In genomic region chr12:130764475-130765185, GRCh38 we compare ENCODE assay signal across 12 cellular contexts. TPM values are rescaled to one million over a fixed set of nuclear protein-coding genes. Genes with fewer than 3 reads are reported as not detected.
A peak's percentile ranks its signal among the peaks of the same experiment; 100 is the strongest.
DNase-seq lines count a peak whose midpoint lies in the region; ATAC-seq, FAIRE-seq and TF ChIP-seq lines count a peak whose summit lies in the region.
"Had no signal": no experiment of that assay in that cellular context is flagged by ENCODE, and none has a peak within 500 bp of the region (broad histone marks: within the 10 kb centered on the region; RNA-seq: fewer than 3 reads in every experiment).

No MANE protein-coding gene starts in this region.

- WGBS in mesenchymal stem cell = 93% methylated on average over 14 of the region's 14 CpGs
- WGBS in suprapubic skin = 87% methylated on average over 14 of the region's 14 CpGs

- no peak overlapping the region for H2BK12ac ChIP-seq in mesenchymal stem cell (ENCODE audit: low read length in 2 of 2)

- no peak overlapping the region for H2BK5ac ChIP-seq in mesenchymal stem cell (ENCODE audit: low read depth, low read length, poor library complexity, severe bottlenecking)

- no peak overlapping the region for H3K14ac ChIP-seq in mesenchymal stem cell (ENCODE audit: low read length in 2 of 2)

- H3K9me3 Mint-ChIP-seq in astrocyte (ENCODE audit: unreplicated experiment) = no peaks in the 10 kb centered on the region

- FAIRE-seq in astrocyte (lab: Jason Lieb, UNC) = peak; percentile 64

- no peak for ATAC-seq in sciatic nerve

- no peak overlapping the region for H3K9ac ChIP-seq in astrocyte (ENCODE audit: low read length)
- no peak overlapping the region for H3K9ac ChIP-seq in mesenchymal stem cell (ENCODE audit: low read length)
- H3K9ac ChIP-seq: BLaER1 had no signal

- no peak overlapping the region for H3K27ac Mint-ChIP-seq in astrocyte (ENCODE audit: unreplicated experiment)

- H2BK120ac ChIP-seq in mesenchymal stem cell (ENCODE audit: low read depth, low read length) = no peak overlapping the region

- TF ChIP-seq CTCF in astrocyte (IDR thresholded peaks at IDR 0.05; ENCODE audit: insufficient read depth, low read depth, low read length) (no peak), suprapubic skin (IDR thresholded peaks at IDR 0.05) (no peak)

- no peak overlapping the region for H2BK15ac ChIP-seq in mesenchymal stem cell (ENCODE audit: low read depth, poor library complexity, severe bottlenecking)

- TF ChIP-seq POLR2A in suprapubic skin (IDR thresholded peaks at IDR 0.05) = no peak

- H3K9me3 ChIP-seq in astrocyte (ENCODE audit: insufficient read depth, low read depth, low read length) = peaks cover 17% of the 10 kb centered on the region
- H3K9me3 ChIP-seq in mesenchymal stem cell (ENCODE audit: control insufficient read depth, low read length) = no peaks in the 10 kb centered on the region
- H3K9me3 ChIP-seq in suprapubic skin = no peaks in the 10 kb centered on the region
- H3K9me3 ChIP-seq: BLaER1 had no signal

- no peaks in the 10 kb centered on the region for H3K79me1 ChIP-seq in mesenchymal stem cell (replicated peaks; ENCODE audit: low read length, poor library complexity, severe bottlenecking)

- no peaks in the 10 kb centered on the region for H3K36me3 Mint-ChIP-seq in astrocyte (ENCODE audit: low read depth, unreplicated experiment)

- H3K27me3 Mint-ChIP-seq in astrocyte (ENCODE audit: low read depth, unreplicated experiment) = peaks cover 11% of the 10 kb centered on the region

- no peak for TF ChIP-seq EP300 in suprapubic skin (IDR thresholded peaks at IDR 0.05)

- DNase-seq in activated CD4-positive, alpha-beta T cell treated with anti-CD3 and anti-CD28 coated beads for 48 hours = peak; percentile 63
- no peak for DNase-seq in activated CD4-positive, alpha-beta T cell treated with anti-CD3 and anti-CD28 coated beads, Interleukin-2, amount 50 U/mL, for 1 hour
- DNase-seq in M059J (ENCODE audit: low read depth) (peak; percentile 7), astrocyte (ENCODE audit: low read depth) (peak; percentile 49), mesenchymal stem cell (peak; percentile 63), hippocampal formation (lab: John Stamatoyannopoulos, UW) (no peak), suprapubic skin (ENCODE audit: low spot score in 2 of 2) (no peak), sciatic nerve (ENCODE audit: low spot score) (no peak)
- DNase-seq: MM.1S, occipital lobe had no signal

- H2AK5ac ChIP-seq in mesenchymal stem cell (ENCODE audit: low read length, severe bottlenecking) = no peak overlapping the region

- H3K79me2 ChIP-seq in astrocyte (ENCODE audit: insufficient read depth, low read length) = no peaks in the 10 kb centered on the region

- no peak overlapping the region for H4K91ac ChIP-seq in mesenchymal stem cell (ENCODE audit: low read length)

- H3K4me1 Mint-ChIP-seq in astrocyte (ENCODE audit: low read depth, unreplicated experiment) = no peaks in the 10 kb centered on the region

- H3K4me3 ChIP-seq in astrocyte (ENCODE audit: insufficient read depth, low read depth, low read length) (no peak overlapping the region), mesenchymal stem cell (ENCODE audit: insufficient read depth in 1 of 2, low read depth in 1 of 2, low read length in 2 of 2) (no peak overlapping the region), suprapubic skin (no peak overlapping the region)
- H3K4me3 ChIP-seq: BLaER1 had no signal

- intact Hi-C loops in sciatic nerve (cut with DNase I) = no loop called here

- no peak overlapping the region for H2AFZ ChIP-seq in astrocyte (ENCODE audit: low read depth, low read length)
- H2AFZ ChIP-seq in mesenchymal stem cell (ENCODE audit: low read depth, low read length) = no peak overlapping the region

- no peak overlapping the region for H4K8ac ChIP-seq in mesenchymal stem cell (ENCODE audit: low read length)

- H3K4me1 ChIP-seq in astrocyte (ENCODE audit: insufficient read depth, low read length) (no peaks in the 10 kb centered on the region), mesenchymal stem cell (ENCODE audit: control insufficient read depth, insufficient read depth, low read depth, low read length) (peaks cover 3% of the 10 kb centered on the region), suprapubic skin (peaks cover 3% of the 10 kb centered on the region)

- no peak overlapping the region for H3K18ac ChIP-seq in mesenchymal stem cell (ENCODE audit: low read depth in 1 of 2, low read length in 2 of 2)

- no peak overlapping the region for H3K4ac ChIP-seq in mesenchymal stem cell (ENCODE audit: low read depth in 1 of 2, low read length in 2 of 2)

- no peak overlapping the region for H3K4me3 Mint-ChIP-seq in astrocyte (ENCODE audit: unreplicated experiment)

- no peaks in the 10 kb centered on the region for H3K27me3 ChIP-seq in astrocyte (ENCODE audit: insufficient read depth, low read length)
- peaks cover 0 to 23% of the 10 kb centered on the region in 2 experiments for H3K27me3 ChIP-seq in mesenchymal stem cell (ENCODE audit: control insufficient read depth in 1 of 2, insufficient read depth in 1 of 2, low read length in 2 of 2)
- peaks cover 38% of the 10 kb centered on the region for H3K27me3 ChIP-seq in suprapubic skin

- H3K27ac ChIP-seq in astrocyte (ENCODE audit: low read depth, low read length) (no peak overlapping the region), mesenchymal stem cell (ENCODE audit: low read length, poor library complexity, severe bottlenecking) (no peak overlapping the region), suprapubic skin (no peak overlapping the region)
- H3K27ac ChIP-seq: BLaER1 had no signal

- no peak overlapping the region for H3K4me2 ChIP-seq in astrocyte (ENCODE audit: low read length)
- no peak overlapping the region for H3K4me2 ChIP-seq in mesenchymal stem cell (ENCODE audit: low read length, poor library complexity, severe bottlenecking)
- H3K4me2 ChIP-seq: BLaER1 had no signal

- H3K23ac ChIP-seq in mesenchymal stem cell (ENCODE audit: low read length in 2 of 2) = no peak overlapping the region

- H4K20me1 ChIP-seq in astrocyte (ENCODE audit: insufficient read depth, low read length) = no peaks in the 10 kb centered on the region
- H4K20me1 ChIP-seq: BLaER1 had no signal

- H3K36me3 ChIP-seq in astrocyte (ENCODE audit: insufficient read depth, low read length) (no peaks in the 10 kb centered on the region), mesenchymal stem cell (ENCODE audit: control insufficient read depth in 1 of 2, insufficient read depth in 2 of 2, low read depth in 1 of 2, low read length in 2 of 2) (peaks cover 0 to 4% of the 10 kb centered on the region in 2 experiments), suprapubic skin (no peaks in the 10 kb centered on the region)
- H3K36me3 ChIP-seq: BLaER1 had no signal

RNA-seq across cellular contexts. Expression of gene RIMBP2, which starts 48.5 kb away (rescaled TPM):
- total RNA-seq in M059J (2014; rRNA removed; shearing (Covaris generic)) = 0.47 and 0.81 TPM in 2 replicates
- total RNA-seq in astrocyte = 2.2 TPM in 2 replicates
- 0.06 TPM for polyA plus RNA-seq in mesenchymal stem cell (2013, experiment 1 of 2)
- polyA plus RNA-seq in mesenchymal stem cell (2013, experiment 2 of 2) = 0.04 TPM
- total RNA-seq in suprapubic skin = 10 to 100 TPM in 1 of 4 donors, 1 to 10 TPM in 3; 2.1 to 21.8 (median 3.0) TPM
- 1.6 TPM for total RNA-seq in sciatic nerve
- polyA plus RNA-seq: aorta had no signal

Comparison
In these comparisons a context has a peak if more than half of its experiments do, and no peak if none do; other contexts are left out.
1. DNase-seq: peak in activated CD4-positive, alpha-beta T cell treated with anti-CD3 and anti-CD28 coated beads for 48 hours (single experiment), M059J (single experiment), astrocyte (single experiment) and mesenchymal stem cell (single experiment); none in activated CD4-positive, alpha-beta T cell treated with anti-CD3 and anti-CD28 coated beads, Interleukin-2, amount 50 U/mL, for 1 hour (single experiment), hippocampal formation (0 of 2), suprapubic skin (0 of 2) and sciatic nerve (single experiment).